23 cellular contexts compared by ENCODE assay signal in genomic region chr2:207438414-207439126, GRCh38.
DNase-seq lines count a peak whose midpoint lies in the region; ATAC-seq, FAIRE-seq and TF ChIP-seq lines count a peak whose summit lies in the region.
"Had no signal": no experiment of that assay in that cellular context is flagged by ENCODE, and none has a peak within 500 bp of the region (broad histone marks: within the 10 kb centered on the region; RNA-seq: fewer than 3 reads in every experiment).

No MANE protein-coding gene starts in this region.

- H3K27ac ChIP-seq in 22Rv1 (peak overlapping the region; percentile 40), A549 (no peak overlapping the region), K562 (ENCODE audit: extremely low read depth, low read depth, low read length) (no peak overlapping the region), stomach smooth muscle (ENCODE audit: low read length) (peak overlapping the region; percentile 88)
- H3K27ac ChIP-seq: BLaER1 treated with 17β-estradiol and CSF1 and Interleukin-3, amounts not matched to agents 10 nM and 100 nM had no signal

- no peaks in the 10 kb centered on the region for H4K20me1 ChIP-seq in K562 (replicated peaks; ENCODE audit: control insufficient read depth, insufficient read depth, low read length)
- H4K20me1 ChIP-seq: BLaER1 treated with 17β-estradiol and CSF1 and Interleukin-3, amounts not matched to agents 10 nM and 100 nM had no signal

- TF ChIP-seq RAD21 in A549 (conservative IDR thresholded peaks at IDR 0.05 in 1 of 2, IDR thresholded peaks at IDR 0.05 in 1 of 2) (no peak), K562 (CRISPR knock-in tag; conservative IDR thresholded peaks at IDR 0.05 in 1 of 2, IDR thresholded peaks at IDR 0.05 in 1 of 2) (no peak)

- intact Hi-C loops in K562 (cut with micrococcal nuclease) = no loop called here

- no peaks in the 10 kb centered on the region for H3K9me1 ChIP-seq in K562 (ENCODE audit: control insufficient read depth, insufficient read depth, low read length)

- H3K9me3 ChIP-seq in A549 (no peaks in the 10 kb centered on the region), K562 (replicated peaks; ENCODE audit: control insufficient read depth, insufficient read depth, low read depth, low read length) (no peaks in the 10 kb centered on the region), stomach smooth muscle (ENCODE audit: control insufficient read depth in 2 of 2, low read length in 2 of 2) (no peaks in the 10 kb centered on the region)
- H3K9me3 ChIP-seq: BE2C had no signal

- H2AFZ ChIP-seq in K562 (ENCODE audit: low read depth, low read length) = peak overlapping the region; percentile 75

- ATAC-seq in A549 = no peak
- ATAC-seq in K562 = no peak
- ATAC-seq: GM12878 had no signal

- CTCF ChIA-PET in A549 (lab: Yijun Ruan, JAX) (no interaction called here), K562 (lab: Yijun Ruan, JAX; ENCODE audit: low intra/inter-chr PET ratio) (no interaction called here)

- in situ Hi-C loops in K562 (cut with MboI) = no loop called here

- POLR2A ChIA-PET in A549 (lab: Yijun Ruan, JAX) (no interaction called here), K562 (lab: Yijun Ruan, JAX) (interaction anchor here (1.3 kb wide), 1 partner anchor 8 kb away, joined by 3 read pairs; no protein-coding TSS in a partner anchor)

- no peak for TF ChIP-seq CTCF in 22Rv1 (IDR thresholded peaks at IDR 0.05)
- no peak for TF ChIP-seq CTCF in A549 (IDR thresholded peaks at IDR 0.05)
- no peak for TF ChIP-seq CTCF in K562 (IDR thresholded peaks at IDR 0.05 in 2 of 3, conservative IDR thresholded peaks at IDR 0.05 in 1 of 3; ENCODE audit: insufficient read depth in 2 of 3, low read depth in 1 of 3, low read length in 3 of 3)

- no peaks in the 10 kb centered on the region for H3K4me1 ChIP-seq in A549
- H3K4me1 ChIP-seq in K562 (replicated peaks in 1 of 2; ENCODE audit: control insufficient read depth in 2 of 2, insufficient read depth in 2 of 2, low read length in 2 of 2) = no peaks in the 10 kb centered on the region; a peak in 1 of 5 replicates
- H3K4me1 ChIP-seq in stomach smooth muscle (ENCODE audit: control insufficient read depth, insufficient read depth, low read length) = peaks cover 3% of the 10 kb centered on the region
- H3K4me1 ChIP-seq: BLaER1 treated with 17β-estradiol and CSF1 and Interleukin-3, amounts not matched to agents 10 nM and 100 nM had no signal

- H3K36me3 ChIP-seq in K562 (ENCODE audit: control insufficient read depth, insufficient read depth, low read length) = no peaks in the 10 kb centered on the region
- H3K36me3 ChIP-seq in stomach smooth muscle (ENCODE audit: control insufficient read depth in 2 of 2, insufficient read depth in 2 of 2, low read length in 2 of 2) = no peaks in the 10 kb centered on the region
- H3K36me3 ChIP-seq: BE2C; BLaER1 treated with 17β-estradiol and CSF1 and Interleukin-3, amounts not matched to agents 10 nM and 100 nM had no signal

- 67% methylated on average over 3 of the region's 3 CpGs for WGBS in A549 (ENCODE audit: missing lambda C conversion rate)
- WGBS in K562 (ENCODE audit: insufficient coverage, low coverage, missing lambda C conversion rate) = 63% methylated on average over 3 of the region's 3 CpGs

- BruUV-seq in K562 (replicated peaks; lab: Mats Ljungman, UMichigan) = no TSS peak

- H3K4me2 ChIP-seq in A549 (no peak overlapping the region), K562 (ENCODE audit: insufficient read depth, low read length) (no peak overlapping the region)
- H3K4me2 ChIP-seq: BLaER1 treated with 17β-estradiol and CSF1 and Interleukin-3, amounts not matched to agents 10 nM and 100 nM had no signal

- H3K27me3 ChIP-seq in K562 (ENCODE audit: control insufficient read depth in 2 of 2, insufficient read depth in 2 of 2, low read length in 2 of 2) = no peaks in the 10 kb centered on the region
- no peaks in the 10 kb centered on the region for H3K27me3 ChIP-seq in stomach smooth muscle (ENCODE audit: control insufficient read depth in 1 of 2, insufficient read depth in 2 of 2, low read length in 2 of 2)
- H3K27me3 ChIP-seq: BE2C; BLaER1 treated with 17β-estradiol and CSF1 and Interleukin-3, amounts not matched to agents 10 nM and 100 nM had no signal

- no peak overlapping the region for H3K4me3 ChIP-seq in A549
- no peak overlapping the region for H3K4me3 ChIP-seq in K562
- H3K4me3 ChIP-seq in stomach smooth muscle (ENCODE audit: low read length in 2 of 2) = no peak overlapping the region
- H3K4me3 ChIP-seq: BLaER1 treated with 17β-estradiol and CSF1 and Interleukin-3, amounts not matched to agents 10 nM and 100 nM; GM12878 had no signal

- no peaks in the 10 kb centered on the region for H3K79me2 ChIP-seq in K562 (ENCODE audit: control insufficient read depth, insufficient read depth, low read length)

- no peak for TF ChIP-seq POLR2A in A549 (IDR thresholded peaks at IDR 0.05; ENCODE audit: low read length)
- TF ChIP-seq POLR2A in K562 (conservative IDR thresholded peaks at IDR 0.05) = no peak

- no peak for DNase-seq in A549 (ENCODE audit: low read depth in 1 of 2, low spot score in 1 of 2)
- no peak for DNase-seq in K562 (ENCODE audit: extremely low read depth in 1 of 4, low spot score in 3 of 4)
- no peak for DNase-seq in mesenteric fat pad (ENCODE audit: low spot score)
- no peak for DNase-seq in stimulated activated CD4-positive, alpha-beta T cell treated with anti-CD3 and anti-CD28 coated beads, Interleukin-15, amount 100 ng/mL, for 24 hours
- DNase-seq: ACHN; AML-193; CD4-positive, alpha-beta T cell; CD8-positive, alpha-beta memory T cell; DMS 273 treated with DMSO at 0.1 percent for 48 hours; DMS79; EL; GDM1; GOT3; H7; HCEC 1CT had no signal

- H3K9ac ChIP-seq in K562 (ENCODE audit: insufficient read depth in 1 of 2, low read depth in 2 of 2, low read length in 2 of 2) (no peak overlapping the region), stomach smooth muscle (ENCODE audit: low read length in 2 of 2) (no peak overlapping the region)
- H3K9ac ChIP-seq: BLaER1 treated with 17β-estradiol and CSF1 and Interleukin-3, amounts not matched to agents 10 nM and 100 nM had no signal

- FAIRE-seq in A549 (lab: Jason Lieb, UNC) (no peak), K562 (lab: Jason Lieb, UNC) (no peak)
- FAIRE-seq: A204.1, D721Med, GM12878, GM19239 had no signal

- TF ChIP-seq EP300 in A549 (IDR thresholded peaks at IDR 0.05) = no peak
- TF ChIP-seq EP300 in K562 (IDR thresholded peaks at IDR 0.05; ENCODE audit: low read length) = no peak

TF ChIP-seq in A549, 52 proteins besides CTCF, POLR2A, EP300 and RAD21:
- TF ChIP-seq MAFK (IDR thresholded peaks at IDR 0.05; ENCODE audit: partially characterized antibody) (peak; percentile 60), ZFP36 (IDR thresholded peaks at IDR 0.05; ENCODE audit: borderline replicate concordance, partially characterized antibody) (no peak), ZNF302 (CRISPR knock-in tag; IDR thresholded peaks at IDR 0.05) (no peak), ZSCAN20 (CRISPR knock-in tag; IDR thresholded peaks at IDR 0.05) (no peak)

TF ChIP-seq in K562, 482 proteins besides CTCF, POLR2A, EP300 and RAD21 (continues in another document):
- TF ChIP-seq MAFK (IDR thresholded peaks at IDR 0.05; ENCODE audit: low read length) (0 out of 2 replicates have a peak, but pooled peaks have one; percentile 14), TOE1 (IDR thresholded peaks at IDR 0.05; ENCODE audit: borderline replicate concordance) (0 out of 2 replicates have a peak, but pooled peaks have one; percentile 19), TOE1 (CRISPR knock-in tag; IDR thresholded peaks at IDR 0.05; ENCODE audit: borderline replicate concordance, low read depth) (no peak), C11orf30 (IDR thresholded peaks at IDR 0.05; ENCODE audit: low read depth) (peak; percentile 18; the same call in 1 of the 2 replicates), USF2 (CRISPR knock-in tag; IDR thresholded peaks at IDR 0.05) (0 out of 2 replicates have a peak, but pooled peaks have one; percentile 31), RAD51 (IDR thresholded peaks at IDR 0.05; ENCODE audit: borderline replicate concordance, low read depth) (peak; percentile 56; the same call in 1 of the 2 replicates), ELF1 (tag; IDR thresholded peaks at IDR 0.05) (no peak), ZBTB49 (CRISPR knock-in tag; IDR thresholded peaks at IDR 0.05; ENCODE audit: borderline replicate concordance) (no peak), GATAD2A (IDR thresholded peaks at IDR 0.05) (no peak)

Comparison
In these comparisons a context has a peak if more than half of its experiments do, and no peak if none do; other contexts are left out.
1. H3K27ac ChIP-seq: peak in 22Rv1 (single experiment) and stomach smooth muscle (single experiment); none in A549 (0 of 2) and K562 (single experiment).